11 cellular contexts compared by ENCODE assay signal in the genomic region with DNA sequence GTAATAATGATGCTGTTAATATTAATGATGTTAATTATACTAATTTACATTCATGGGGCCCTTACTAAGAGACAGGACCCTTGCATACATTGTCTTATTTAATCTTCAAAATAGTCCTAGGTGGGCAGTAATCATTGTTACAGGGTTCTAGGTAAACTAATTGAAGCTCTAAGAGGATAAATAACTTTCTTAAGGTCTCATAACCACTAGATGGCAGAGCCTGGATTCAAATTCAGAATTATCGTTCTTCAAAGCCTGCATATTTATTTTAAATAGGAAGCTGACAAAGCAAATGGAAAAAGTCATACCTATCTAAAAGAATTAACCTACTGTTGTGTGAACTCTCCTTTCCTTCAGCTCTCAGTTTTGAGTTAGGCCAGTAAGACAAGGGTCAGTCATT. TPM values are rescaled to one million over a fixed set of nuclear protein-coding genes. Genes with fewer than 3 reads are reported as not detected.
DNase-seq lines count a peak whose midpoint lies in the region; ATAC-seq and TF ChIP-seq lines count a peak whose summit lies in the region.
"Had no signal": no experiment of that assay in that cellular context is flagged by ENCODE, and none has a peak within 500 bp of the region (broad histone marks: within the 10 kb centered on the region; RNA-seq: fewer than 3 reads in every experiment).

No MANE protein-coding gene starts in this region.

- no peak overlapping the region for H3K4me3 Mint-ChIP-seq in progenitor cell of endocrine pancreas (ENCODE audit: low read depth)
- H3K4me3 Mint-ChIP-seq: CD14-positive monocyte had no signal

- no peaks in the 10 kb centered on the region for H3K27me3 Mint-ChIP-seq in progenitor cell of endocrine pancreas

- peak; percentile 39 for TF ChIP-seq CTCF in progenitor cell of endocrine pancreas (IDR thresholded peaks at IDR 0.05; ENCODE audit: unreplicated experiment)

- H3K27ac Mint-ChIP-seq in progenitor cell of endocrine pancreas = no peak overlapping the region
- H3K27ac Mint-ChIP-seq: CD14-positive monocyte had no signal

- no peaks in the 10 kb centered on the region for H3K36me3 Mint-ChIP-seq in progenitor cell of endocrine pancreas (ENCODE audit: insufficient read depth)
- H3K36me3 Mint-ChIP-seq: CD14-positive monocyte had no signal

- ATAC-seq in GM18867 (IDR thresholded peaks at IDR 0.05; ENCODE audit: unreplicated experiment) (no peak), HG03097 (IDR thresholded peaks at IDR 0.05; ENCODE audit: low FRiP score, unreplicated experiment) (no peak)

- H3K9me3 Mint-ChIP-seq in progenitor cell of endocrine pancreas (ENCODE audit: low read depth) = no peaks in the 10 kb centered on the region
- H3K9me3 Mint-ChIP-seq: CD14-positive monocyte had no signal

- DNase-seq in SIG-M5 treated with dmso at 0.1 percent for 504 hours (lab: John Stamatoyannopoulos, UW; ENCODE audit: unreplicated experiment) (peak; percentile 5), SIG-M5 (lab: John Stamatoyannopoulos, UW) (no peak), NCI-H748 (lab: John Stamatoyannopoulos, UW; ENCODE audit: unreplicated experiment) (peak; percentile 81), dedifferentiated amniotic fluid mesenchymal stem cell (ENCODE audit: extremely low spot score) (peak; percentile 44), progenitor cell of endocrine pancreas (ENCODE audit: low spot score, unreplicated experiment) (no peak), islet precursor cell (no peak)
- DNase-seq: activated CD4-positive, alpha-beta T cell treated with anti-CD3 and anti-CD28 coated beads, Interleukin-2, amount 50 U/mL, for 48 hours; NCI-H2081 treated with DMSO at 0.1 percent for 48 hours had no signal

- peaks cover 6% of the 10 kb centered on the region for H3K4me1 Mint-ChIP-seq in progenitor cell of endocrine pancreas (ENCODE audit: low read depth)
- H3K4me1 Mint-ChIP-seq: CD14-positive monocyte had no signal

RNA-seq across cellular contexts. Expression of a gene that starts 23.5 kb away (rescaled TPM):
- 2.7 and 4.8 TPM in 2 replicates for total RNA-seq in progenitor cell of endocrine pancreas

Comparison
In these comparisons a context has a peak if more than half of its experiments do, and no peak if none do; other contexts are left out.
1. DNase-seq: peak in SIG-M5 treated with dmso at 0.1 percent for 504 hours (single experiment), NCI-H748 (single experiment) and dedifferentiated amniotic fluid mesenchymal stem cell (single experiment); none in SIG-M5 (single experiment), progenitor cell of endocrine pancreas (single experiment) and islet precursor cell (single experiment).